Comparison of ENCODE assay signal across 8 cellular contexts in the genomic region with DNA sequence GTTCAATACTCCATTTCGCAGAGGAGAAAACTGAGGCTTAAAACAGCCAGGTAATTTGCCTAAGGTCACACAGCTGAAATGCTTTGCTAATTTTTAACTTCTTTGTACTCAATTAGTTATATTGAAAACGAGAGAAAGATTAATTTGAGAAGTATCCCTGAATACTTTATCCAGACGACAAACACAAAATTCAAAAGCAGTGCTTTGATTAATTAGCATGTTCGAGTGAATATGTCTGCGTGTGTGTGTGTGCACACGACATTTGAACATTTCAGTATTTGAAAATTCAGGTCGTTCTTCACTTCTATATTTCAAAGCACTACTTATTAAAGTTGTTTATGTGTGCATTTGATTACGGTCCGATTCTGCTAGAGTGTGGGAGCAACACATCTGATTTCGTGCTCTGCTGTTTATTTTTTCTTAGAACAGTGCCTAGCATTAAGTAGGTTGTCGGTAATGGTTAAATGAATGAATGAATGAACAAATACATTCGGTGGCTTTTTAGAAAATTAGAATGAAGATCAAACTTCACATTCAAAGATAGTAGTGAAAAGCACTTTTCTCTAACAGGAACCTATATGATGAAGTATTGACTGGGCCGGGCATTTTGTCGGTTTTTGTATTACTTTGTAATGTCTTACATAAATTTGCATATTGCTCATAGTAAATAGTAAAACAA. TPM values are rescaled to one million over a fixed set of nuclear protein-coding genes. Genes with fewer than 3 reads are reported as not detected.
DNase-seq lines count a peak whose midpoint lies in the region; ATAC-seq, FAIRE-seq and TF ChIP-seq lines count a peak whose summit lies in the region.

No MANE protein-coding gene starts in this region.

- H3K27me3 ChIP-seq in dorsolateral prefrontal cortex = no peaks in the 10 kb centered on the region
- H3K27me3 ChIP-seq in neutrophil = no peaks in the 10 kb centered on the region

- ATAC-seq in GM18498 (IDR thresholded peaks at IDR 0.05; ENCODE audit: unreplicated experiment) = no peak

- no peak for TF ChIP-seq POLR2A in NB4 (IDR thresholded peaks at IDR 0.05; ENCODE audit: extremely low read depth, insufficient read length)

- intact Hi-C loops in dorsolateral prefrontal cortex (cut with DNase I) = loop anchor here (5.0 kb wide), 3 partner anchors 87 to 322 kb away; a partner anchor contains a TSS

- DNase-seq in NB4 (ENCODE audit: low read depth) = peak; percentile 48
- no peak for DNase-seq in dorsolateral prefrontal cortex
- DNase-seq in RPMI8226 = no peak
- DNase-seq in activated CD4-positive, CD25-positive, alpha-beta regulatory T cell (lab: John Stamatoyannopoulos, UW) = no peak
- no peak for DNase-seq in AG08395 (ENCODE audit: low spot score)

- H3K27ac ChIP-seq in dorsolateral prefrontal cortex (peak overlapping the region in 41 of 59 donors; percentile 33 to 97 (median 90)), neutrophil (peak overlapping the region; percentile 87)

- no peaks in the 10 kb centered on the region for H3K9me3 ChIP-seq in neutrophil

- no peak for TF ChIP-seq CTCF in NB4 (IDR thresholded peaks at IDR 0.05; ENCODE audit: low read depth, low read length)
- TF ChIP-seq CTCF in dorsolateral prefrontal cortex (IDR thresholded peaks at IDR 0.05 in 54 of 56, conservative IDR thresholded peaks at IDR 0.05 in 2 of 56; ENCODE audit: low read depth in 1 of 56, partially characterized antibody in 56 of 56) = no peak
- no peak for TF ChIP-seq CTCF in neutrophil (IDR thresholded peaks at IDR 0.05)

- peaks cover 36 to 39% of the 10 kb centered on the region in 2 experiments for H3K4me1 ChIP-seq in neutrophil (ENCODE audit: control insufficient read depth in 1 of 2, insufficient read depth in 1 of 2, low read depth in 1 of 2, low read length in 1 of 2)

- peak; percentile 60 for FAIRE-seq in G401.6 (lab: Jason Lieb, UNC)

- no peaks in the 10 kb centered on the region for H3K36me3 ChIP-seq in neutrophil

- H3K4me3 ChIP-seq in NB4 (ENCODE audit: low read depth, low read length) (peak overlapping the region; percentile 70), dorsolateral prefrontal cortex (peak overlapping the region; percentile 69 to 99 (median 90)), neutrophil (ENCODE audit: low read depth in 1 of 2, low read length in 1 of 2) (peak overlapping the region; percentile 85 to 92)

RNA-seq across cellular contexts. Expression of a gene that starts 36.9 kb away (rescaled TPM):
- 10 to 100 TPM; 36.9 to 66.3 (median 53.8) TPM for total RNA-seq in dorsolateral prefrontal cortex
